8 cellular contexts compared by ENCODE assay signal in genomic region chr12:105330938-105331804, GRCh38. TPM values are rescaled to one million over a fixed set of nuclear protein-coding genes. Genes with fewer than 3 reads are reported as not detected.
A peak's percentile ranks its signal among the peaks of the same experiment; 100 is the strongest.
DNase-seq lines count a peak whose midpoint lies in the region; ATAC-seq, FAIRE-seq and TF ChIP-seq lines count a peak whose summit lies in the region.

No MANE protein-coding gene starts in this region.

- TF ChIP-seq CTCF in A549 (IDR thresholded peaks at IDR 0.05) (no peak), type B pancreatic cell (conservative IDR thresholded peaks at IDR 0.05) (peak; percentile 26)

- H3K36me3 Mint-ChIP-seq in naive B cell (no peaks in the 10 kb centered on the region), type B pancreatic cell (peaks cover 3% of the 10 kb centered on the region)

- peak overlapping the region; percentile 87 for H3K9ac ChIP-seq in endocrine pancreas (ENCODE audit: control insufficient read depth, insufficient read depth, low read length)

- POLR2A ChIA-PET in A549 (lab: Yijun Ruan, JAX), result interaction anchor here (1.3 to 2.0 kb wide), 2 partner anchors 52 to 95 kb away, joined by 4 to 17 read pairs; partner anchors contain the start of gene APPL2

- H3K27ac Mint-ChIP-seq in naive B cell (peak overlapping the region; percentile 36 to 95 (median 83)), type B pancreatic cell (peak overlapping the region; percentile 62)

- H3K36me3 ChIP-seq in endocrine pancreas (ENCODE audit: control insufficient read depth, insufficient read depth, low read length), result no peaks in the 10 kb centered on the region

- peak overlapping the region; percentile 79 to 93 for H3K27ac ChIP-seq in A549

- no peak for TF ChIP-seq EP300 in A549 (IDR thresholded peaks at IDR 0.05)

- WGBS in A549 (ENCODE audit: missing lambda C conversion rate), result under 1% methylated on average over 21 of the region's 46 CpGs

- no peaks in the 10 kb centered on the region for H3K9me3 Mint-ChIP-seq in naive B cell
- H3K9me3 Mint-ChIP-seq in type B pancreatic cell, result no peaks in the 10 kb centered on the region

- H3K4me2 ChIP-seq in A549, result peak overlapping the region; percentile 95

- no peak for TF ChIP-seq RAD21 in A549 (conservative IDR thresholded peaks at IDR 0.05 in 1 of 2, IDR thresholded peaks at IDR 0.05 in 1 of 2)

- peak overlapping the region; percentile 77 to 95 (median 88) for H3K4me3 Mint-ChIP-seq in naive B cell
- peak overlapping the region; percentile 88 for H3K4me3 Mint-ChIP-seq in type B pancreatic cell

- peak overlapping the region; percentile 64 for H3K4me3 ChIP-seq in A549
- H3K4me3 ChIP-seq in endocrine pancreas (ENCODE audit: control insufficient read depth, insufficient read depth, low read length), result peak overlapping the region; percentile 72

- peaks cover 9 to 45% (median 30%) of the 10 kb centered on the region in 3 donors for H3K4me1 Mint-ChIP-seq in naive B cell
- H3K4me1 Mint-ChIP-seq in type B pancreatic cell (ENCODE audit: unreplicated experiment), result peaks cover 33% of the 10 kb centered on the region

- no peaks in the 10 kb centered on the region for H3K27me3 Mint-ChIP-seq in naive B cell
- peaks cover 11% of the 10 kb centered on the region for H3K27me3 Mint-ChIP-seq in type B pancreatic cell

- FAIRE-seq in A549 (lab: Jason Lieb, UNC), result no peak

- TF ChIP-seq POLR2A in A549 (IDR thresholded peaks at IDR 0.05; ENCODE audit: low read length), result no peak

- H3K27me3 ChIP-seq in endocrine pancreas (ENCODE audit: control insufficient read depth, insufficient read depth, low read length), result no peaks in the 10 kb centered on the region

- peak in 1 of 2 experiments; percentile 18 for DNase-seq in A549 (ENCODE audit: low read depth in 1 of 2, low spot score in 1 of 2)
- peak; percentile 41 for DNase-seq in HT-29 (ENCODE audit: low spot score)
- peak; percentile 26 for DNase-seq in activated CD4-positive, alpha-beta T cell treated with anti-CD3 and anti-CD28 coated beads for 1 hour
- peak; percentile 7 for DNase-seq in naive B cell
- peak; percentile 71 for DNase-seq in type B pancreatic cell (ENCODE audit: extremely low spot score, unreplicated experiment)
- no peak for DNase-seq in NOMO-1 treated with DMSO at 0.1 percent for 48 hours (lab: John Stamatoyannopoulos, UW; ENCODE audit: unreplicated experiment)

- H3K9me3 ChIP-seq in A549 (no peaks in the 10 kb centered on the region), endocrine pancreas (ENCODE audit: control insufficient read depth, low read length) (no peaks in the 10 kb centered on the region)

- ATAC-seq in A549 (peak; percentile 40 to 43), GM18502 (IDR thresholded peaks at IDR 0.05; ENCODE audit: poor library complexity, unreplicated experiment) (peak; percentile 29), naive B cell (ENCODE audit: low read depth in 2 of 2) (peak; percentile 25 to 32)

- CTCF ChIA-PET in A549 (lab: Yijun Ruan, JAX), result interaction anchor here (0.5 to 4.1 kb wide), 8 partner anchors 9 to 1589 kb away, joined by 3 to 19 read pairs (median 4); partner anchors contain the start of gene APPL2

- H3K4me1 ChIP-seq in A549, result peaks cover 59% of the 10 kb centered on the region
- no peaks in the 10 kb centered on the region for H3K4me1 ChIP-seq in endocrine pancreas (ENCODE audit: control insufficient read depth, insufficient read depth, low read length)

TF ChIP-seq in A549, 52 proteins besides CTCF, POLR2A, EP300 and RAD21:
- TF ChIP-seq HOXA7 (CRISPR knock-in tag; IDR thresholded peaks at IDR 0.05), result no peak
- TF ChIP-seq POLR2AphosphoS2 (conservative IDR thresholded peaks at IDR 0.05; ENCODE audit: low read length), result no peak
- TF ChIP-seq PHF8 (IDR thresholded peaks at IDR 0.05; ENCODE audit: borderline replicate concordance, low read depth), result 0 out of 2 replicates have a peak, but pooled peaks have one; percentile 19
- TF ChIP-seq EHMT2 (IDR thresholded peaks at IDR 0.05; ENCODE audit: low read depth), result no peak
- peak; percentile 10; the same call in 1 of the 3 replicates for TF ChIP-seq SMC3 (IDR thresholded peaks at IDR 0.05)
- TF ChIP-seq REST (IDR thresholded peaks at IDR 0.05), result no peak
- no peak for TF ChIP-seq PBX3 (IDR thresholded peaks at IDR 0.05)
- TF ChIP-seq E2F6 (IDR thresholded peaks at IDR 0.05; ENCODE audit: borderline replicate concordance, low read depth), result no peak

RNA-seq across cellular contexts. Expression of gene C12orf75, which starts 0.7 kb away (rescaled TPM):
- polyA plus RNA-seq in A549 (2011; rRNA removed), result 238 and 298 TPM in 2 replicates
- 126 and 130 TPM in 2 replicates for polyA plus RNA-seq in A549 (2012; cell fraction: cytosol; rRNA removed)
- 30.4 and 51.6 TPM in 2 replicates for polyA plus RNA-seq in A549 (2012; cell fraction: nucleus; rRNA removed)
- 202 to 224 TPM (median 210 TPM) in 3 replicates for polyA plus RNA-seq in A549 (2017; fragmentation: RNase III; extraction: RNeasy Plus Mini Kit Qiagen cat#74134 plus additional on column Dnase treatment)
- 23.0 and 25.4 TPM in 2 replicates for polyA minus RNA-seq in A549 (2011; rRNA and poly(A)+ RNA removed)
- total RNA-seq in HT-29 (2014; rRNA removed; shearing (Covaris generic)), result 81.9 and 94.0 TPM in 2 replicates
- 10 to 100 TPM; 10.9 to 56.4 (median 29.5) TPM for polyA plus RNA-seq in naive B cell (ENCODE audit: low read depth in 6 of 6)
- total RNA-seq in type B pancreatic cell (ENCODE audit: low replicate concordance), result 43.1 and 45.6 TPM in 2 replicates
